ENCODE assay signal across 9 cellular contexts in the genomic region with DNA sequence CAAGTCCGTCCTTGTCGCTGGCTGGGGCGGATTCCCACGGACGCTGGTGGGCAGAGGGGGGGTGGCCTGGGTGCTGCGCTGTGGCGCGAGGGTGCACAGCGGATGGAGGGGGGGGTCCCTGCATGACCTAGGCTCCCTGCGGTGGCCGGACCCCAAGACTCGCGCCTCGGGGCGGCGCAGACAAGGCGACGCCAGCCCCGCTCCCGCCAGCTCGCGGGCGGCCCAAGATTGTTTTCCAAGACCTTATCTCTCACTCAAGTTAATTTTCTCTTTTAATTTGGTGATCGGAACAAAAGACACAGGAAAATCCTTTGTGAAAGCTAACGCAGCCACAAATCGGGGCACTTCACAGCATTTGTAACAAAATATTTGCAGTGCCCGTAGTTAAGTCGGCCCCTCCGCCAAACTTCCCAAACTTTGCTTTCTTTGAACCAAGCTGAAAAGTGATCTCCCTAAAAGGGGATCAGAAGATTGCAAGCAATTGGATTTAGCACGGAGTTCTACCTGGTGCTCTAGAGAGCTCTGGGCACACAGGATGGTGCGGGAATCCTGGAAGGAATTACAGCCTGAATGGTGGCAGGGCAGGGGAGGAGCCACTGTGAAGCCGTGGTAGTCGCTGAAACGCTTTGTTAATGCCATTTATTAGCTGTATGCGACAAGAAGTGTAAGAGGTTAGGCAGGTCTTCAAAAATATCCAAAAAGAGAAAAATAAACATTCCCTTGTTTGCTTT. TPM values are rescaled to one million over a fixed set of nuclear protein-coding genes. Genes with fewer than 3 reads are reported as not detected.
DNase-seq lines count a peak whose midpoint lies in the region; ATAC-seq and TF ChIP-seq lines count a peak whose summit lies in the region.
"Had no signal": no experiment of that assay in that cellular context is flagged by ENCODE, and none has a peak within 500 bp of the region (broad histone marks: within the 10 kb centered on the region; RNA-seq: fewer than 3 reads in every experiment).

No MANE protein-coding gene starts in this region.

- 0 to 10% methylated on average over 12 of the region's 35 CpGs for WGBS in gastroesophageal sphincter (ENCODE audit: low coverage in 1 of 2), 2 donors
- WGBS in psoas muscle, 3 donors: 3 to 8% (median 3%) methylated on average over 32 to 35 of the region's 35 CpGs

- ATAC-seq in T-helper 17 cell: no peak
- ATAC-seq in gastroesophageal sphincter: no peak
- ATAC-seq in psoas muscle: no peak
- ATAC-seq in GM21529 (IDR thresholded peaks at IDR 0.05; ENCODE audit: unreplicated experiment): no peak

- H3K27ac Mint-ChIP-seq in T-helper 17 cell: peak overlapping the region; percentile 99
- H3K27ac Mint-ChIP-seq: B cell had no signal

- H3K4me3 Mint-ChIP-seq in T-helper 17 cell: peak overlapping the region; percentile 100

- no peak for TF ChIP-seq POLR2A in gastroesophageal sphincter (IDR thresholded peaks at IDR 0.05)

- H3K27ac ChIP-seq in gastroesophageal sphincter (peak overlapping the region; percentile 76 to 99 (median 97)), psoas muscle (peak overlapping the region; percentile 93)

- H3K9me3 ChIP-seq in T-helper 17 cell (ENCODE audit: control insufficient read depth, low read length, poor library complexity, severe bottlenecking) (no peaks in the 10 kb centered on the region), gastroesophageal sphincter (peaks cover 0 to 13% (median 0%) of the 10 kb centered on the region in 3 donors), psoas muscle (peaks cover 4% of the 10 kb centered on the region)

- peaks cover 25% of the 10 kb centered on the region for H3K27me3 Mint-ChIP-seq in T-helper 17 cell

- H3K4me1 ChIP-seq in gastroesophageal sphincter (peaks cover 0 to 62% (median 16%) of the 10 kb centered on the region in 3 donors), psoas muscle (peaks cover 26% of the 10 kb centered on the region)

- H3K36me3 ChIP-seq in gastroesophageal sphincter (no peaks in the 10 kb centered on the region), psoas muscle (ENCODE audit: insufficient read depth in 1 of 2, low read depth in 1 of 2) (no peaks in the 10 kb centered on the region)

- H3K4me3 ChIP-seq in gastroesophageal sphincter: peak overlapping the region; percentile 22 to 89
- peak overlapping the region; percentile 67 for H3K4me3 ChIP-seq in psoas muscle

- intact Hi-C loops in psoas muscle (cut with DNase I): no loop called here

- peaks cover 32% of the 10 kb centered on the region for H3K4me1 Mint-ChIP-seq in T-helper 17 cell

- TF ChIP-seq CTCF in gastroesophageal sphincter (IDR thresholded peaks at IDR 0.05) (no peak), psoas muscle (IDR thresholded peaks at IDR 0.05) (no peak)

- H3K27me3 ChIP-seq in gastroesophageal sphincter (no peaks in the 10 kb centered on the region), psoas muscle (ENCODE audit: insufficient read depth in 3 of 3, low read length in 2 of 3) (no peaks in the 10 kb centered on the region)

- DNase-seq in DMS79 (lab: John Stamatoyannopoulos, UW) (peak; percentile 87), DMS79 treated with DMSO at 0.1 percent for 48 hours (lab: John Stamatoyannopoulos, UW) (no peak), T-helper 17 cell (no peak), psoas muscle (no peak), NCI-H1092 treated with DMSO at 0.1 percent for 48 hours (lab: John Stamatoyannopoulos, UW) (no peak), NAMALWA (ENCODE audit: low spot score) (no peak)

- H3K36me3 Mint-ChIP-seq in T-helper 17 cell (ENCODE audit: low read depth): peaks cover 2% of the 10 kb centered on the region

- no peak for TF ChIP-seq EP300 in gastroesophageal sphincter (IDR thresholded peaks at IDR 0.05)

RNA-seq across cellular contexts. Expression of gene ID2, which starts 4.8 kb away (rescaled TPM):
- 100 to 1,000 TPM; 103 to 113 TPM for total RNA-seq in T-helper 17 cell
- 100 to 1,000 TPM; 142 to 384 (median 169) TPM for total RNA-seq in gastroesophageal sphincter
- 10 to 100 TPM in 2 of 4 donors, 1 to 10 TPM in 2; 4.1 to 15.4 (median 11.8) TPM for total RNA-seq in psoas muscle
- 10 to 100 TPM in 2 of 3 donors, 1 to 10 TPM in 1; 7.7 to 33.0 (median 19.5) TPM for polyA plus RNA-seq in psoas muscle

Comparison
In these comparisons a context has a peak if more than half of its experiments do, and no peak if none do; other contexts are left out.
1. RNA of gene ID2, which starts 4.8 kb away (total RNA-seq): 142 to 384 TPM in gastroesophageal sphincter and 103 to 113 TPM in T-helper 17 cell; 4.1 to 15.4 TPM in psoas muscle; every median in the first group is over 4 times any median in the second.